ENCODE assay signal across 22 cellular contexts in genomic region chr2:230256735-230257332, GRCh38. TPM values are rescaled to one million over a fixed set of nuclear protein-coding genes. Genes with fewer than 3 reads are reported as not detected.
DNase-seq lines count a peak whose midpoint lies in the region; ATAC-seq and TF ChIP-seq lines count a peak whose summit lies in the region.
"Had no signal": no experiment of that assay in that cellular context is flagged by ENCODE, and none has a peak within 500 bp of the region (broad histone marks: within the 10 kb centered on the region; RNA-seq: fewer than 3 reads in every experiment).

No MANE protein-coding gene starts in this region.

- 88 to 94% methylated on average over 3 of the region's 3 CpGs for WGBS in thyroid gland, 2 donors

- no peak for TF ChIP-seq POLR2A in thyroid gland (IDR thresholded peaks at IDR 0.05)

- peaks cover 45% of the 10 kb centered on the region for H3K4me1 Mint-ChIP-seq in activated T-cell treated with anti-CD3 and anti-CD28 coated beads, Interleukin-2, amount 50 U/mL, for 24 hours (ENCODE audit: low read depth)
- peaks cover 33% of the 10 kb centered on the region for H3K4me1 Mint-ChIP-seq in activated T-helper 1 cell treated with anti-CD3 and anti-CD28 coated beads, Interleukin-12 subunit alpha, Interleukin-12 subunit beta, Interleukin-2, Interleukin-4 antibody, amounts not matched to agents 30 ng/mL and 10 ng/mL and 1 ng/mL, durations not matched to agents 14 hours and 24 hours and 36 hours (ENCODE audit: low read depth)
- peaks cover 31% of the 10 kb centered on the region for H3K4me1 Mint-ChIP-seq in stimulated activated effector memory CD8-positive, alpha-beta T cell treated with anti-CD3 and anti-CD28 coated beads, Interleukin-12 subunit alpha, Interleukin-12 subunit beta, amount 100 ng/mL, for 72 hours
- H3K4me1 Mint-ChIP-seq: CD14-positive monocyte had no signal

- no peaks in the 10 kb centered on the region for H3K27me3 Mint-ChIP-seq in activated T-cell treated with anti-CD3 and anti-CD28 coated beads, Interleukin-2, amount 50 U/mL, for 24 hours
- H3K27me3 Mint-ChIP-seq in activated T-helper 1 cell treated with anti-CD3 and anti-CD28 coated beads, Interleukin-12 subunit alpha, Interleukin-12 subunit beta, Interleukin-2, Interleukin-4 antibody, amounts not matched to agents 30 ng/mL and 10 ng/mL and 1 ng/mL, durations not matched to agents 14 hours and 24 hours and 36 hours (ENCODE audit: insufficient read depth) = no peaks in the 10 kb centered on the region

- DNase-seq in activated T-cell treated with anti-CD3 and anti-CD28 coated beads, Interleukin-2, amount 50 U/mL, for 24 hours = no peak
- DNase-seq in activated T-cell treated with anti-CD3 and anti-CD28 coated beads for 4 hours = no peak
- peak; percentile 16 for DNase-seq in GM20000 (ENCODE audit: low spot score)
- DNase-seq in activated T-helper 1 cell treated with anti-CD3 and anti-CD28 coated beads, Interleukin-12 subunit alpha, Interleukin-12 subunit beta, Interleukin-2, Interleukin-4 antibody, amounts not matched to agents 30 ng/mL and 10 ng/mL and 1 ng/mL, durations not matched to agents 14 hours and 24 hours and 36 hours (ENCODE audit: low spot score) = no peak
- no peak for DNase-seq in stimulated activated effector memory CD8-positive, alpha-beta T cell treated with anti-CD3 and anti-CD28 coated beads, Interleukin-12 subunit alpha, Interleukin-12 subunit beta, amount 100 ng/mL, for 72 hours (ENCODE audit: low spot score in 2 of 2)
- no peak for DNase-seq in thyroid gland
- no peak for DNase-seq in occipital lobe (lab: John Stamatoyannopoulos, UW)
- DNase-seq in sciatic nerve (ENCODE audit: low spot score) = no peak
- DNase-seq: brain microvascular endothelial cell, colonic mucosa, GDM1, mesenchymal stem cell, NCI-H187 treated with DMSO at 0.1 percent for 48 hours, NCI-H345, NCI-H82, right lobe of liver, SJCRH30 had no signal

- H3K9me3 ChIP-seq in thyroid gland = no peaks in the 10 kb centered on the region
- H3K9me3 ChIP-seq: colonic mucosa, right lobe of liver, SJCRH30 had no signal

- no peak for TF ChIP-seq CTCF in GM20000 (IDR thresholded peaks at IDR 0.05; ENCODE audit: extremely low read depth, missing control alignments)
- TF ChIP-seq CTCF in thyroid gland (IDR thresholded peaks at IDR 0.05) = no peak

- H3K36me3 Mint-ChIP-seq in activated T-cell treated with anti-CD3 and anti-CD28 coated beads, Interleukin-2, amount 50 U/mL, for 24 hours (ENCODE audit: low read depth) = peaks cover 54% of the 10 kb centered on the region
- peaks cover 40% of the 10 kb centered on the region for H3K36me3 Mint-ChIP-seq in activated T-helper 1 cell treated with anti-CD3 and anti-CD28 coated beads, Interleukin-12 subunit alpha, Interleukin-12 subunit beta, Interleukin-2, Interleukin-4 antibody, amounts not matched to agents 30 ng/mL and 10 ng/mL and 1 ng/mL, durations not matched to agents 14 hours and 24 hours and 36 hours (ENCODE audit: low read depth)
- peaks cover 31% of the 10 kb centered on the region for H3K36me3 Mint-ChIP-seq in stimulated activated effector memory CD8-positive, alpha-beta T cell treated with anti-CD3 and anti-CD28 coated beads, Interleukin-12 subunit alpha, Interleukin-12 subunit beta, amount 100 ng/mL, for 72 hours

- peak; percentile 83 for ATAC-seq in stimulated activated effector memory CD8-positive, alpha-beta T cell treated with anti-CD3 and anti-CD28 coated beads, Interleukin-12 subunit alpha, Interleukin-12 subunit beta, amount 100 ng/mL, for 72 hours
- ATAC-seq in sciatic nerve = no peak

- no peaks in the 10 kb centered on the region for H3K4me1 ChIP-seq in thyroid gland
- H3K4me1 ChIP-seq: colonic mucosa, right lobe of liver, SJCRH30 had no signal

- H3K27ac ChIP-seq in thyroid gland = no peak overlapping the region
- H3K27ac ChIP-seq: brain microvascular endothelial cell, colonic mucosa, KMS-11, parathyroid adenoma, right lobe of liver, SJCRH30, tibial nerve had no signal

- H3K4me3 Mint-ChIP-seq in activated T-cell treated with anti-CD3 and anti-CD28 coated beads, Interleukin-2, amount 50 U/mL, for 24 hours = peak overlapping the region; percentile 9
- peak overlapping the region; percentile 13 for H3K4me3 Mint-ChIP-seq in activated T-helper 1 cell treated with anti-CD3 and anti-CD28 coated beads, Interleukin-12 subunit alpha, Interleukin-12 subunit beta, Interleukin-2, Interleukin-4 antibody, amounts not matched to agents 30 ng/mL and 10 ng/mL and 1 ng/mL, durations not matched to agents 14 hours and 24 hours and 36 hours
- H3K4me3 Mint-ChIP-seq in stimulated activated effector memory CD8-positive, alpha-beta T cell treated with anti-CD3 and anti-CD28 coated beads, Interleukin-12 subunit alpha, Interleukin-12 subunit beta, amount 100 ng/mL, for 72 hours = peak overlapping the region; percentile 15
- H3K4me3 Mint-ChIP-seq: CD14-positive monocyte had no signal

- H3K27ac Mint-ChIP-seq in activated T-cell treated with anti-CD3 and anti-CD28 coated beads, Interleukin-2, amount 50 U/mL, for 24 hours = peak overlapping the region; percentile 89
- peak overlapping the region; percentile 85 for H3K27ac Mint-ChIP-seq in activated T-helper 1 cell treated with anti-CD3 and anti-CD28 coated beads, Interleukin-12 subunit alpha, Interleukin-12 subunit beta, Interleukin-2, Interleukin-4 antibody, amounts not matched to agents 30 ng/mL and 10 ng/mL and 1 ng/mL, durations not matched to agents 14 hours and 24 hours and 36 hours
- peak overlapping the region; percentile 86 for H3K27ac Mint-ChIP-seq in stimulated activated effector memory CD8-positive, alpha-beta T cell treated with anti-CD3 and anti-CD28 coated beads, Interleukin-12 subunit alpha, Interleukin-12 subunit beta, amount 100 ng/mL, for 72 hours
- H3K27ac Mint-ChIP-seq: CD14-positive monocyte had no signal

- no peaks in the 10 kb centered on the region for H3K36me3 ChIP-seq in thyroid gland
- H3K36me3 ChIP-seq: brain microvascular endothelial cell, colonic mucosa, right lobe of liver, SJCRH30, tibial nerve had no signal

- H3K9me3 Mint-ChIP-seq in activated T-cell treated with anti-CD3 and anti-CD28 coated beads, Interleukin-2, amount 50 U/mL, for 24 hours = peaks cover 14% of the 10 kb centered on the region
- peaks cover 23% of the 10 kb centered on the region for H3K9me3 Mint-ChIP-seq in activated T-helper 1 cell treated with anti-CD3 and anti-CD28 coated beads, Interleukin-12 subunit alpha, Interleukin-12 subunit beta, Interleukin-2, Interleukin-4 antibody, amounts not matched to agents 30 ng/mL and 10 ng/mL and 1 ng/mL, durations not matched to agents 14 hours and 24 hours and 36 hours
- H3K9me3 Mint-ChIP-seq in stimulated activated effector memory CD8-positive, alpha-beta T cell treated with anti-CD3 and anti-CD28 coated beads, Interleukin-12 subunit alpha, Interleukin-12 subunit beta, amount 100 ng/mL, for 72 hours = no peaks in the 10 kb centered on the region

- intact Hi-C loops in activated T-helper 1 cell treated with anti-CD3 and anti-CD28 coated beads, Interleukin-12 subunit alpha, Interleukin-12 subunit beta, Interleukin-2, Interleukin-4 antibody, amounts not matched to agents 30 ng/mL and 10 ng/mL and 1 ng/mL, durations not matched to agents 14 hours and 24 hours and 36 hours (cut with micrococcal nuclease) = loop anchor here (5.0 to 10.0 kb wide), 2 partner anchors 185 to 538 kb away; no protein-coding TSS in a partner anchor
- intact Hi-C loops in thyroid gland (cut with DNase I) (no loop called here), sciatic nerve (cut with DNase I) (no loop called here)

- no peak overlapping the region for H3K4me3 ChIP-seq in thyroid gland (replicated peaks in 1 of 3)
- H3K4me3 ChIP-seq: colonic mucosa, right lobe of liver, SJCRH30, tibial nerve had no signal

- H3K27me3 ChIP-seq in thyroid gland = no peaks in the 10 kb centered on the region
- H3K27me3 ChIP-seq: brain microvascular endothelial cell, colonic mucosa, right lobe of liver, SJCRH30, tibial nerve had no signal

RNA-seq across cellular contexts. Expression of gene SP140, which starts 31.3 kb away (rescaled TPM):
- total RNA-seq in activated T-helper 1 cell treated with anti-CD3 and anti-CD28 coated beads, Interleukin-12 subunit alpha, Interleukin-12 subunit beta, Interleukin-2, Interleukin-4 antibody, amounts not matched to agents 30 ng/mL and 10 ng/mL and 1 ng/mL, durations not matched to agents 14 hours and 24 hours and 36 hours = 235 and 243 TPM in 2 replicates
- total RNA-seq in thyroid gland (1 to 10 TPM in 2 of 4 donors, under 1 TPM in 2; 0.58 to 1.2 (median 0.95) TPM), occipital lobe (1.1 TPM), sciatic nerve (4.4 TPM)
- total RNA-seq: glomerular endothelial cell had no signal

RNA-seq across cellular contexts. Expression of gene SP110, which starts 37.0 kb away (rescaled TPM):
- 141 and 142 TPM in 2 replicates for total RNA-seq in activated T-helper 1 cell treated with anti-CD3 and anti-CD28 coated beads, Interleukin-12 subunit alpha, Interleukin-12 subunit beta, Interleukin-2, Interleukin-4 antibody, amounts not matched to agents 30 ng/mL and 10 ng/mL and 1 ng/mL, durations not matched to agents 14 hours and 24 hours and 36 hours
- total RNA-seq in thyroid gland (10 to 100 TPM; 17.7 to 66.2 (median 23.5) TPM), occipital lobe (1.2 TPM), sciatic nerve (40.5 TPM)

Comparison
In these comparisons a context has a peak if more than half of its experiments do, and no peak if none do; other contexts are left out.
1. RNA of gene SP140, which starts 31.3 kb away (total RNA-seq): 235 to 243 TPM in activated T-helper 1 cell treated with anti-CD3 and anti-CD28 coated beads, Interleukin-12 subunit alpha, Interleukin-12 subunit beta, Interleukin-2, Interleukin-4 antibody, amounts not matched to agents 30 ng/mL and 10 ng/mL and 1 ng/mL, durations not matched to agents 14 hours and 24 hours and 36 hours; 4.4 TPM in sciatic nerve (single experiment), 0.58 to 1.2 TPM in thyroid gland and 1.1 TPM in occipital lobe (single experiment); every median in the first group is over 10 times any median in the second.
2. Peak in every context shown above with its lines, with median percentiles within 50 percentile points of each other: H3K27ac Mint-ChIP-seq and H3K4me3 Mint-ChIP-seq.